In genomic region chr14:68253381-68253780, GRCh38 we compare ENCODE assay signal across 17 cellular contexts.
DNase-seq lines count a peak whose midpoint lies in the region; ATAC-seq, FAIRE-seq and TF ChIP-seq lines count a peak whose summit lies in the region.
"Had no signal": no experiment of that assay in that cellular context is flagged by ENCODE, and none has a peak within 500 bp of the region (broad histone marks: within the 10 kb centered on the region; RNA-seq: fewer than 3 reads in every experiment).

No MANE protein-coding gene starts in this region.

- no peak overlapping the region for H3K9ac ChIP-seq in rectal smooth muscle tissue (ENCODE audit: low read length)

- H3K79me2 ChIP-seq in hepatocyte: peaks cover 4% of the 10 kb centered on the region

- H3K36me3 Mint-ChIP-seq in T-helper 17 cell (ENCODE audit: low read depth): peaks cover 2% of the 10 kb centered on the region

- H3K9me2 ChIP-seq in hepatocyte (replicated peaks; ENCODE audit: insufficient read depth): no peaks in the 10 kb centered on the region

- no peak for TF ChIP-seq CTCF in hepatocyte (IDR thresholded peaks at IDR 0.05; ENCODE audit: poor library complexity)

- H3K4me3 ChIP-seq in hepatocyte (no peak overlapping the region), rectal smooth muscle tissue (ENCODE audit: low read length) (no peak overlapping the region)
- H3K4me3 ChIP-seq: Peyer's patch had no signal

- no peak for DNase-seq in T-helper 17 cell
- DNase-seq in hepatocyte (ENCODE audit: low spot score): no peak
- DNase-seq in iPS-NIHi11 (ENCODE audit: low spot score): no peak
- DNase-seq in NK-92 treated with Interleukin-12 subunit alpha and Interleukin-12 subunit beta, amount 100 ng/mL, for 24 hours (lab: John Stamatoyannopoulos, UW): no peak
- DNase-seq: Caco-2, KG1, NCI-H1092, NCI-H1694, NCI-H446, NCI-H748 treated with DMSO at 0.1 percent for 48 hours, Peyer's patch, SHP77 treated with DMSO at 0.1 percent for 48 hours had no signal

- no peaks in the 10 kb centered on the region for H4K20me1 ChIP-seq in hepatocyte (ENCODE audit: insufficient read depth, poor library complexity, severe bottlenecking)

- H3K4me3 Mint-ChIP-seq in T-helper 17 cell: no peak overlapping the region

- H3K36me3 ChIP-seq in hepatocyte (replicated peaks; ENCODE audit: insufficient read depth, low read depth): no peaks in the 10 kb centered on the region
- no peaks in the 10 kb centered on the region for H3K36me3 ChIP-seq in rectal smooth muscle tissue (ENCODE audit: control insufficient read depth, insufficient read depth, low read length)
- H3K36me3 ChIP-seq: Peyer's patch had no signal

- H3K4me1 ChIP-seq in hepatocyte (ENCODE audit: insufficient read depth) (peaks cover 55% of the 10 kb centered on the region), rectal smooth muscle tissue (ENCODE audit: control insufficient read depth, insufficient read depth, low read length) (peaks cover 47% of the 10 kb centered on the region)

- peaks cover 41% of the 10 kb centered on the region for H3K4me1 Mint-ChIP-seq in T-helper 17 cell

- H3K9me3 ChIP-seq in T-helper 17 cell (ENCODE audit: control insufficient read depth, low read length, poor library complexity, severe bottlenecking): no peaks in the 10 kb centered on the region
- H3K9me3 ChIP-seq in hepatocyte (ENCODE audit: low read depth): no peaks in the 10 kb centered on the region
- H3K9me3 ChIP-seq: Caco-2, Peyer's patch had no signal

- H3K27ac ChIP-seq in hepatocyte (peak overlapping the region; percentile 92), rectal smooth muscle tissue (ENCODE audit: low read depth, low read length) (peak overlapping the region; percentile 50)
- H3K27ac ChIP-seq: Peyer's patch had no signal

- no peaks in the 10 kb centered on the region for H3K27me3 Mint-ChIP-seq in T-helper 17 cell

- ATAC-seq in T-helper 17 cell (no peak), GM18873 (IDR thresholded peaks at IDR 0.05; ENCODE audit: low FRiP score, unreplicated experiment) (no peak), HG03095 (IDR thresholded peaks at IDR 0.05; ENCODE audit: unreplicated experiment) (no peak)

- peak overlapping the region; percentile 14 for H3K27ac Mint-ChIP-seq in T-helper 17 cell

- H3K4me2 ChIP-seq in hepatocyte: no peak overlapping the region

- FAIRE-seq in G401.6 (lab: Jason Lieb, UNC): peak; percentile 92
- FAIRE-seq: GM12891 had no signal

- 54% methylated on average over 3 of the region's 3 CpGs for WGBS in hepatocyte (ENCODE audit: low lambda C conversion rate, missing lambda C conversion rate)

- H3K27me3 ChIP-seq in hepatocyte (no peaks in the 10 kb centered on the region), rectal smooth muscle tissue (ENCODE audit: control insufficient read depth, insufficient read depth, low read length) (no peaks in the 10 kb centered on the region)
- H3K27me3 ChIP-seq: Peyer's patch had no signal

- no peak overlapping the region for H2AFZ ChIP-seq in hepatocyte
